1 cellular context compared by ENCODE assay signal in the genomic region with DNA sequence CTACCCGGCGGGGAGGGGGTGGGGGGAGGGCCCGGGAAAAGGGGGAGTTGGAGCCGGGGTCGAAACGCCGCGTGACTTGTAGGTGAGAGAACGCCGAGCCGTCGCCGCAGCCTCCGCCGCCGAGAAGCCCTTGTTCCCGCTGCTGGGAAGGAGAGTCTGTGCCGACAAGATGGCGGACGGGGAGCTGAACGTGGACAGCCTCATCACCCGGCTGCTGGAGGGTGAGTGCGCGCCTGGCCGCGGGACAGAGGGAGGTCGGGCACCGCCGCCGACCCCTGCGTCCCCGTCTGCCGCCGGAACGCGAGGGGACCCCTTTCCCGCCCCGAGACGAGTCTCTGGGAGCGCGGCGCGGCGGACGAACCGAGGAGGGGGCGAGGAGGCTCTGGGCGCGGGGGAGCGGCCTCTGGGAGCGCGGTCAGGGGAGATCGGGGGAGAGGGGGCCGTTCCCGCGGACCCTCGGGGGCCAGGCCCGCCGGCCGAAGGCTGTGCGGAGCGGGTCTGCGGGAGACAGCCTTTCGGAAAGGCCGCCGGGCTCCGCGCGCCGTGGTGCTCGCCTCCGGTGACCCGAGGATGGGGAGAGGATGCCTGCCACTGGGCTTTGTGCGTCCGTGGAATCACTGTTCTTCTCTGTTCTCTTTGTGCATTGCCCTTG.
TF ChIP-seq lines count a peak whose summit lies in the region.

No MANE protein-coding gene starts in this region.

TF ChIP-seq in H1, 55 proteins besides CTCF, POLR2A, EP300 and RAD21 (continued from another document):
- TF ChIP-seq CHD2 (IDR thresholded peaks at IDR 0.05; ENCODE audit: low read length) (no peak), BRCA1 (IDR thresholded peaks at IDR 0.05; ENCODE audit: low read depth, low read length) (no peak), CHD1 (IDR thresholded peaks at IDR 0.05; ENCODE audit: low read depth, low read length) (no peak), JUND (IDR thresholded peaks at IDR 0.05; ENCODE audit: low read length) (0 out of 2 replicates have a peak, but pooled peaks have one; percentile 2), POLR2AphosphoS5 (IDR thresholded peaks at IDR 0.05; ENCODE audit: low read depth, low read length) (peak; percentile 75; the same call in 1 of the 2 replicates), YY1 (IDR thresholded peaks at IDR 0.05; ENCODE audit: low read depth, low read length) (peak; percentile 93), RXRA (IDR thresholded peaks at IDR 0.05; ENCODE audit: insufficient read depth, low read depth, low read length) (no peak), PHF8 (conservative IDR thresholded peaks at IDR 0.05; ENCODE audit: low read depth, low read length) (peak; percentile 70; the same call in 1 of the 2 replicates), TBP (IDR thresholded peaks at IDR 0.05; ENCODE audit: low read depth, low read length) (peak; percentile 72), TAF7 (optimal IDR thresholded peaks at IDR 0.05; ENCODE audit: borderline replicate concordance, low read depth, low read length) (peak; percentile 52), BACH1 (IDR thresholded peaks at IDR 0.05; ENCODE audit: low read length) (no peak)
- TF ChIP-seq, protein P1, sequence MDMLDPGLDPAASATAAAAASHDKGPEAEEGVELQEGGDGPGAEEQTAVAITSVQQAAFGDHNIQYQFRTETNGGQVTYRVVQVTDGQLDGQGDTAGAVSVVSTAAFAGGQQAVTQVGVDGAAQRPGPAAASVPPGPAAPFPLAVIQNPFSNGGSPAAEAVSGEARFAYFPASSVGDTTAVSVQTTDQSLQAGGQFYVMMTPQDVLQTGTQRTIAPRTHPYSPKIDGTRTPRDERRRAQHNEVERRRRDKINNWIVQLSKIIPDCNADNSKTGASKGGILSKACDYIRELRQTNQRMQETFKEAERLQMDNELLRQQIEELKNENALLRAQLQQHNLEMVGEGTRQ (IDR thresholded peaks at IDR 0.05; ENCODE audit: low read length): no peak
- TF ChIP-seq, protein P2, sequence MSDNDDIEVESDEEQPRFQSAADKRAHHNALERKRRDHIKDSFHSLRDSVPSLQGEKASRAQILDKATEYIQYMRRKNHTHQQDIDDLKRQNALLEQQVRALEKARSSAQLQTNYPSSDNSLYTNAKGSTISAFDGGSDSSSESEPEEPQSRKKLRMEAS (IDR thresholded peaks at IDR 0.05): no peak
